ENCODE assay signal across 25 cellular contexts in the genomic region with DNA sequence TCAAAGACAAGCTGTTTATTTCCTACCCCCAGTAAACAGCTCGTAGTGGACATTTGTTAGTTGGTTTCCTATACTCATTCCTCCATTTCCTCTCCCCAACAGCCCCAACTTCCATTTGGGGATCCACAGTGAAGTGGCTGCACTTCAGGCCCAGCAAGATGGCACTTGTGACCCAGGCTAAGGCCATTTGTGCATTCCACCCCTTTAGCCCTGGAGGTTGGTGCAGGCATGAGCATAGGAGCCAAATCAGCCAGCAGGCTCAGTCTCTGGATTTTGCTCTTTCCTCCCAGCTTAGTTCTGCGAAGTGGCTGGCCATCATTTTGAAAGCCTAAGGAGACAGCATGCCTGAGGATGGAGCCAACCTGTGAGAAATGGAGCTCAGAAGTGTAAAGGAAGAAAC.
"Had no signal": no experiment of that assay in that cellular context is flagged by ENCODE, and none has a peak within 500 bp of the region (broad histone marks: within the 10 kb centered on the region; RNA-seq: fewer than 3 reads in every experiment).

No MANE protein-coding gene starts in this region.

- H3K27ac Mint-ChIP-seq: activated CD4-positive, alpha-beta T cell treated with anti-CD3 and anti-CD28 coated beads for 36 hours; activated CD4-positive, alpha-beta T cell treated with anti-CD3 and anti-CD28 coated beads, Interleukin-2, amount 10 ng/mL, durations not matched to agents 7 days and 5 days; activated CD8-positive, alpha-beta T cell treated with anti-CD3 and anti-CD28 coated beads, Interleukin-2, amount 10 ng/mL, durations not matched to agents 7 days and 5 days; activated naive CD4-positive, alpha-beta T cell treated with anti-CD3 and anti-CD28 coated beads, Interleukin-2, amount 10 ng/mL, durations not matched to agents 7 days and 5 days; activated naive CD8-positive, alpha-beta T cell; activated naive CD8-positive, alpha-beta T cell treated with anti-CD3 and anti-CD28 coated beads, Interleukin-2, amount 50 U/mL, for 24 hours; activated T-cell treated with anti-CD3 and anti-CD28 coated beads, Interleukin-2, amount 50 U/mL, for 24 hours; activated T-helper 2 cell treated with anti-CD3 and anti-CD28 coated beads, Interferon-gamma antibody, Interleukin-2, Interleukin-4, amounts not matched to agents 10 μg/mL and 5 μg/mL and 100 μg/mL, durations not matched to agents 14 hours and 24 hours and 36 hours; T-helper 1 cell treated with Interleukin-12 subunit alpha and Interleukin-12 subunit beta and Interleukin-4 antibody, amounts not matched to agents 30 μg/mL and 1 μg/mL, for 36 hours; T-helper 2 cell treated with Interferon-gamma antibody and Interleukin-4, amounts not matched to agents 5 μg/mL and 100 μg/mL, for 36 hours had no signal

- H3K9me3 ChIP-seq: SJSA1, SK-N-SH had no signal

- H3K27me3 ChIP-seq: SJSA1 had no signal

- H3K27ac ChIP-seq: SJSA1 had no signal

- H3K36me3 ChIP-seq: SJSA1 had no signal

- FAIRE-seq: K562, TTC549 had no signal

- H3K27me3 Mint-ChIP-seq: activated CD4-positive, alpha-beta T cell treated with anti-CD3 and anti-CD28 coated beads, Interleukin-2, amount 10 ng/mL, durations not matched to agents 7 days and 5 days; activated naive CD8-positive, alpha-beta T cell; activated T-cell treated with anti-CD3 and anti-CD28 coated beads, Interleukin-2, amount 50 U/mL, for 24 hours had no signal

- DNase-seq: activated CD4-positive, alpha-beta T cell treated with anti-CD3 and anti-CD28 coated beads for 36 hours; activated CD4-positive, alpha-beta T cell treated with anti-CD3 and anti-CD28 coated beads, Interleukin-2, amount 10 ng/mL, durations not matched to agents 7 days and 5 days; activated CD4-positive, alpha-beta T cell treated with anti-CD3 and anti-CD28 coated beads, Interleukin-2, amount 50 U/mL, for 48 hours; activated CD8-positive, alpha-beta T cell treated with anti-CD3 and anti-CD28 coated beads, Interleukin-2, amount 10 ng/mL, durations not matched to agents 7 days and 5 days; activated gamma-delta T cell; activated naive CD4-positive, alpha-beta T cell treated with anti-CD3 and anti-CD28 coated beads, Interleukin-2, amount 10 ng/mL, durations not matched to agents 7 days and 5 days; activated naive CD8-positive, alpha-beta T cell treated with anti-CD3 and anti-CD28 coated beads, Interleukin-2, amount 50 U/mL, for 24 hours; activated T-cell treated with anti-CD3 and anti-CD28 coated beads, Interleukin-2, amount 50 U/mL, for 24 hours; anterior cingulate cortex; NCI-H1092 treated with DMSO at 0.1 percent for 48 hours; NCI-H1417; NCI-H187 treated with DMSO at 0.1 percent for 48 hours; NCI-H345; NCI-H524 treated with DMSO at 0.1 percent for 48 hours; SHP77 treated with DMSO at 0.1 percent for 48 hours; SK-N-SH had no signal

- H3K4me2 ChIP-seq: SK-N-SH had no signal

- ATAC-seq: activated CD4-positive, alpha-beta T cell treated with anti-CD3 and anti-CD28 coated beads for 36 hours; activated CD4-positive, CD25-positive, alpha-beta regulatory T cell treated with anti-CD3 and anti-CD28 coated beads, Interleukin-2, amount 50 U/mL, for 24 hours; activated CD8-positive, alpha-beta T cell treated with anti-CD3 and anti-CD28 coated beads, Interleukin-2, amount 10 ng/mL, durations not matched to agents 7 days and 5 days; activated naive CD8-positive, alpha-beta T cell treated with anti-CD3 and anti-CD28 coated beads, Interleukin-2, amount 50 U/mL, for 24 hours; K562; Panc1 had no signal

- H3K4me3 Mint-ChIP-seq: activated CD4-positive, alpha-beta T cell treated with anti-CD3 and anti-CD28 coated beads for 36 hours; activated CD4-positive, alpha-beta T cell treated with anti-CD3 and anti-CD28 coated beads, Interleukin-2, amount 10 ng/mL, durations not matched to agents 7 days and 5 days; activated CD8-positive, alpha-beta T cell treated with anti-CD3 and anti-CD28 coated beads, Interleukin-2, amount 10 ng/mL, durations not matched to agents 7 days and 5 days; activated naive CD4-positive, alpha-beta T cell treated with anti-CD3 and anti-CD28 coated beads, Interleukin-2, amount 10 ng/mL, durations not matched to agents 7 days and 5 days; activated naive CD8-positive, alpha-beta T cell; activated naive CD8-positive, alpha-beta T cell treated with anti-CD3 and anti-CD28 coated beads, Interleukin-2, amount 50 U/mL, for 24 hours; activated T-cell treated with anti-CD3 and anti-CD28 coated beads, Interleukin-2, amount 50 U/mL, for 24 hours; T-helper 1 cell treated with Interleukin-12 subunit alpha and Interleukin-12 subunit beta and Interleukin-4 antibody, amounts not matched to agents 30 μg/mL and 1 μg/mL, for 36 hours; T-helper 2 cell treated with Interferon-gamma antibody and Interleukin-4, amounts not matched to agents 5 μg/mL and 100 μg/mL, for 36 hours had no signal

- H3K4me1 Mint-ChIP-seq: activated CD4-positive, alpha-beta T cell treated with anti-CD3 and anti-CD28 coated beads for 36 hours; activated naive CD4-positive, alpha-beta T cell treated with anti-CD3 and anti-CD28 coated beads, Interleukin-2, amount 10 ng/mL, durations not matched to agents 7 days and 5 days; activated naive CD8-positive, alpha-beta T cell treated with anti-CD3 and anti-CD28 coated beads, Interleukin-2, amount 50 U/mL, for 24 hours had no signal

- H3K4me3 ChIP-seq: K562, SJSA1 had no signal

- H3K9ac ChIP-seq: SK-N-SH had no signal

- H3K9me3 Mint-ChIP-seq: activated CD4-positive, alpha-beta T cell treated with anti-CD3 and anti-CD28 coated beads, Interleukin-2, amount 10 ng/mL, durations not matched to agents 7 days and 5 days; activated naive CD4-positive, alpha-beta T cell treated with anti-CD3 and anti-CD28 coated beads, Interleukin-2, amount 10 ng/mL, durations not matched to agents 7 days and 5 days; activated naive CD8-positive, alpha-beta T cell treated with anti-CD3 and anti-CD28 coated beads, Interleukin-2, amount 50 U/mL, for 24 hours; activated T-cell treated with anti-CD3 and anti-CD28 coated beads, Interleukin-2, amount 50 U/mL, for 24 hours; activated T-helper 2 cell treated with anti-CD3 and anti-CD28 coated beads, Interferon-gamma antibody, Interleukin-2, Interleukin-4, amounts not matched to agents 10 μg/mL and 5 μg/mL and 100 μg/mL, durations not matched to agents 14 hours and 24 hours and 36 hours; T-helper 1 cell treated with Interleukin-12 subunit alpha and Interleukin-12 subunit beta and Interleukin-4 antibody, amounts not matched to agents 30 μg/mL and 1 μg/mL, for 36 hours; T-helper 2 cell treated with Interferon-gamma antibody and Interleukin-4, amounts not matched to agents 5 μg/mL and 100 μg/mL, for 36 hours had no signal

- H3K36me3 Mint-ChIP-seq: activated naive CD4-positive, alpha-beta T cell treated with anti-CD3 and anti-CD28 coated beads, Interleukin-2, amount 10 ng/mL, durations not matched to agents 7 days and 5 days; activated naive CD8-positive, alpha-beta T cell had no signal

- H3K4me1 ChIP-seq: SJSA1 had no signal
